In genomic region chrX:153627675-153628111, GRCh38 we compare ENCODE assay signal across 1 cellular context.
A peak's percentile ranks its signal among the peaks of the same experiment; 100 is the strongest.
TF ChIP-seq lines count a peak whose summit lies in the region.

No MANE protein-coding gene starts in this region.

TF ChIP-seq in HepG2, 621 proteins besides CTCF, POLR2A, EP300 and RAD21 (continued from another document):
- TF ChIP-seq ZNF770 (CRISPR knock-in tag; IDR thresholded peaks at IDR 0.05) (peak; percentile 60), ZFP37 (CRISPR knock-in tag; IDR thresholded peaks at IDR 0.05; ENCODE audit: borderline replicate concordance) (peak; percentile 80), CEBPG (CRISPR knock-in tag; IDR thresholded peaks at IDR 0.05) (peak; percentile 36), FOXO1 (CRISPR knock-in tag; IDR thresholded peaks at IDR 0.05) (peak; percentile 91), ELF3 (CRISPR knock-in tag; IDR thresholded peaks at IDR 0.05) (peak; percentile 66), ZBTB14 (CRISPR knock-in tag; IDR thresholded peaks at IDR 0.05) (peak; percentile 59), NFIC (IDR thresholded peaks at IDR 0.05; ENCODE audit: low read length) (no peak), CREB3 (CRISPR knock-in tag; IDR thresholded peaks at IDR 0.05) (0 out of 2 replicates have a peak, but pooled peaks have one; percentile 63), SOX5 (CRISPR knock-in tag; IDR thresholded peaks at IDR 0.05; ENCODE audit: borderline replicate concordance) (no peak; the same call in 1 of the 2 replicates), CENPBD1 (CRISPR knock-in tag; IDR thresholded peaks at IDR 0.05; ENCODE audit: borderline replicate concordance, low read depth) (no peak), HBP1 (CRISPR knock-in tag; IDR thresholded peaks at IDR 0.05; ENCODE audit: low read depth) (no peak), ZNF496 (CRISPR knock-in tag; IDR thresholded peaks at IDR 0.05; ENCODE audit: insufficient replicate concordance) (no peak), HMGXB4 (CRISPR knock-in tag; IDR thresholded peaks at IDR 0.05; ENCODE audit: borderline replicate concordance in 1 of 2, low read depth in 1 of 2) (peak in 1 of 2 experiments; percentile 25; a peak in 2 of 4 replicates), NFRKB (IDR thresholded peaks at IDR 0.05) (no peak), ZNF432 (CRISPR knock-in tag; IDR thresholded peaks at IDR 0.05; ENCODE audit: borderline replicate concordance) (no peak), ZNF180 (CRISPR knock-in tag; IDR thresholded peaks at IDR 0.05; ENCODE audit: borderline replicate concordance, low read depth) (no peak), ZNF678 (CRISPR knock-in tag; IDR thresholded peaks at IDR 0.05) (no peak), E2F1 (CRISPR knock-in tag; IDR thresholded peaks at IDR 0.05) (peak; percentile 38; the same call in 1 of the 2 replicates), IRF1 (CRISPR knock-in tag; IDR thresholded peaks at IDR 0.05; ENCODE audit: low read depth) (no peak), KLF9 (CRISPR knock-in tag; IDR thresholded peaks at IDR 0.05; ENCODE audit: low read depth) (no peak), SMAD9 (CRISPR knock-in tag; IDR thresholded peaks at IDR 0.05) (no peak), JDP2 (CRISPR knock-in tag; IDR thresholded peaks at IDR 0.05; ENCODE audit: borderline replicate concordance) (no peak), PHB2 (IDR thresholded peaks at IDR 0.05; ENCODE audit: partially characterized antibody) (no peak)
